In genomic region chr22:29393019-29393608, GRCh38 we compare ENCODE assay signal across 19 cellular contexts. TPM values are rescaled to one million over a fixed set of nuclear protein-coding genes. Genes with fewer than 3 reads are reported as not detected.
A peak's percentile ranks its signal among the peaks of the same experiment; 100 is the strongest.
DNase-seq lines count a peak whose midpoint lies in the region; ATAC-seq, FAIRE-seq and TF ChIP-seq lines count a peak whose summit lies in the region.
"Had no signal": no experiment of that assay in that cellular context is flagged by ENCODE, and none has a peak within 500 bp of the region (broad histone marks: within the 10 kb centered on the region; RNA-seq: fewer than 3 reads in every experiment).

No MANE protein-coding gene starts in this region.

- H3K27ac ChIP-seq in A549 (peak overlapping the region in 1 of 2 experiments; percentile 56; a peak in 1 of 6 replicates), endodermal cell (ENCODE audit: low read depth, low read length) (no peak overlapping the region), kidney (ENCODE audit: low read depth in 2 of 2, low read length in 2 of 2) (no peak overlapping the region)
- H3K27ac ChIP-seq: esophagus muscularis mucosa, SJCRH30 had no signal

- no peak for TF ChIP-seq EP300 in A549 (IDR thresholded peaks at IDR 0.05)

- H3K27me3 ChIP-seq in endodermal cell (ENCODE audit: control insufficient read depth, insufficient read depth, low read length, poor library complexity, severe bottlenecking), result no peaks in the 10 kb centered on the region
- H3K27me3 ChIP-seq: esophagus muscularis mucosa, SJCRH30 had no signal

- H3K4me3 Mint-ChIP-seq in endodermal cell, result no peak overlapping the region
- H3K4me3 Mint-ChIP-seq: activated CD8-positive, alpha-beta T cell treated with anti-CD3 and anti-CD28 coated beads for 36 hours; activated naive CD8-positive, alpha-beta T cell treated with anti-CD3 and anti-CD28 coated beads, Interleukin-2, amount 50 U/mL, for 24 hours; immature natural killer cell; natural killer cell treated with Interleukin-12 subunit alpha and Interleukin-12 subunit beta and Interleukin-15 and Interleukin-18, amount 100 ng/mL, for 72 hours had no signal

- H3K9me3 ChIP-seq in A549 (no peaks in the 10 kb centered on the region), endodermal cell (ENCODE audit: control insufficient read depth, low read length) (no peaks in the 10 kb centered on the region), kidney (ENCODE audit: control insufficient read depth in 1 of 2, low read length in 2 of 2) (no peaks in the 10 kb centered on the region)
- H3K9me3 ChIP-seq: esophagus muscularis mucosa, SJCRH30 had no signal

- H3K27ac Mint-ChIP-seq in endodermal cell, result no peak overlapping the region
- H3K27ac Mint-ChIP-seq: activated CD8-positive, alpha-beta T cell treated with anti-CD3 and anti-CD28 coated beads for 36 hours; activated naive CD8-positive, alpha-beta T cell treated with anti-CD3 and anti-CD28 coated beads, Interleukin-2, amount 50 U/mL, for 24 hours; IgD-negative memory B cell; natural killer cell treated with Interleukin-12 subunit alpha and Interleukin-12 subunit beta and Interleukin-15 and Interleukin-18, amount 100 ng/mL, for 72 hours had no signal

- WGBS in A549 (ENCODE audit: missing lambda C conversion rate), result 21% methylated on average over 2 of the region's 2 CpGs
- WGBS in endodermal cell (ENCODE audit: insufficient coverage in 1 of 2, insufficient read length in 1 of 2), 2 experiments, result 69% methylated on average over 2 of the region's 2 CpGs; no CpG with 5 or more reads in 1 of the 2 experiments

- H3K4me3 ChIP-seq in A549, result no peak overlapping the region
- H3K4me3 ChIP-seq in endodermal cell (ENCODE audit: low read length), result no peak overlapping the region
- H3K4me3 ChIP-seq in kidney (ENCODE audit: low read length in 2 of 2), result no peak overlapping the region
- H3K4me3 ChIP-seq: esophagus muscularis mucosa, SJCRH30 had no signal

- FAIRE-seq in A549 (lab: Jason Lieb, UNC) (no peak), kidney (lab: Jason Lieb, UNC) (no peak)
- FAIRE-seq: bronchial epithelial cell had no signal

- H3K4me1 ChIP-seq in A549, result peaks cover 15% of the 10 kb centered on the region; the same call in 2 of the 3 replicates
- H3K4me1 ChIP-seq in endodermal cell (ENCODE audit: control insufficient read depth, insufficient read depth, low read length), result no peaks in the 10 kb centered on the region
- peaks cover 4 to 6% of the 10 kb centered on the region in 2 donors for H3K4me1 ChIP-seq in kidney (ENCODE audit: control insufficient read depth in 1 of 2, insufficient read depth in 1 of 2, low read depth in 1 of 2, low read length in 2 of 2)
- H3K4me1 ChIP-seq: SJCRH30 had no signal

- CTCF ChIA-PET in A549 (lab: Yijun Ruan, JAX), result interaction anchor here (1.4 to 1.9 kb wide), 4 partner anchors 19 to 161 kb away, joined by 3 to 6 read pairs (median 4); no protein-coding TSS in a partner anchor

- H3K36me3 ChIP-seq in endodermal cell (ENCODE audit: control insufficient read depth, insufficient read depth, low read length), result no peaks in the 10 kb centered on the region
- no peaks in the 10 kb centered on the region for H3K36me3 ChIP-seq in kidney (ENCODE audit: control insufficient read depth in 1 of 2, insufficient read depth in 2 of 2, low read length in 2 of 2)
- H3K36me3 ChIP-seq: esophagus muscularis mucosa, SJCRH30 had no signal

- no peak for ATAC-seq in A549
- ATAC-seq: activated CD8-positive, alpha-beta T cell treated with anti-CD3 and anti-CD28 coated beads for 36 hours; activated naive CD8-positive, alpha-beta T cell treated with anti-CD3 and anti-CD28 coated beads, Interleukin-2, amount 50 U/mL, for 24 hours; natural killer cell treated with Interleukin-12 subunit alpha and Interleukin-12 subunit beta and Interleukin-15 and Interleukin-18, amount 100 ng/mL, for 72 hours had no signal

- H3K4me2 ChIP-seq in A549, result peak overlapping the region; percentile 25; the same call in 1 of the 3 replicates

- TF ChIP-seq POLR2A in A549 (IDR thresholded peaks at IDR 0.05; ENCODE audit: low read length), result no peak

- H3K9ac ChIP-seq in endodermal cell (ENCODE audit: extremely low read depth, low read length, poor library complexity, severe bottlenecking), result no peak overlapping the region
- no peak overlapping the region for H3K9ac ChIP-seq in kidney (ENCODE audit: low read length in 2 of 2)

- no peak for TF ChIP-seq CTCF in A549 (IDR thresholded peaks at IDR 0.05)
- no peak for TF ChIP-seq CTCF in GM13976 (IDR thresholded peaks at IDR 0.05; ENCODE audit: borderline replicate concordance, control extremely low read depth, extremely low read depth, insufficient read depth, missing control alignments)
- no peak for TF ChIP-seq CTCF in endodermal cell (conservative IDR thresholded peaks at IDR 0.05)
- TF ChIP-seq CTCF in kidney (IDR thresholded peaks at IDR 0.05; ENCODE audit: borderline replicate concordance, extremely low read depth, insufficient read depth), result no peak

- peaks cover 2% of the 10 kb centered on the region for H3K4me1 Mint-ChIP-seq in endodermal cell

- intact Hi-C loops in kidney (cut with DNase I), result no loop called here

- in situ Hi-C loops in GM13976 (cut with MboI; ENCODE audit: low sequenced_read_pairs, unreplicated experiment), result loop anchor here (10.0 kb wide), 1 partner anchor 82 kb away; no protein-coding TSS in a partner anchor

- DNase-seq in A549 (ENCODE audit: low read depth in 1 of 2, low spot score in 1 of 2) (no peak), GM13976 (ENCODE audit: low spot score) (peak; percentile 25), NOMO-1 treated with DMSO at 0.1 percent for 48 hours (lab: John Stamatoyannopoulos, UW; ENCODE audit: unreplicated experiment) (peak; percentile 84), endodermal cell (peak; percentile 29), kidney (no peak), HPDE6-E6E7 (ENCODE audit: extremely low spot score) (no peak), NCI-H2081 (lab: John Stamatoyannopoulos, UW) (no peak)
- DNase-seq in stimulated activated CD4-positive, alpha-beta T cell treated with anti-CD3 and anti-CD28 coated beads, Interleukin-15, amount 100 ng/mL, for 24 hours, result no peak
- DNase-seq: activated CD8-positive, alpha-beta T cell treated with anti-CD3 and anti-CD28 coated beads for 36 hours; activated naive CD8-positive, alpha-beta T cell treated with anti-CD3 and anti-CD28 coated beads, Interleukin-2, amount 50 U/mL, for 24 hours; immature natural killer cell; mammary epithelial cell; NCI-H1105; SJCRH30 had no signal

- POLR2A ChIA-PET in A549 (lab: Yijun Ruan, JAX), result interaction anchor here (0.5 kb wide), 1 partner anchor 204 kb away, joined by 3 read pairs; no protein-coding TSS in a partner anchor

- no peak for TF ChIP-seq RAD21 in A549 (conservative IDR thresholded peaks at IDR 0.05 in 1 of 2, IDR thresholded peaks at IDR 0.05 in 1 of 2)

- H3K9me3 Mint-ChIP-seq in endodermal cell, result no peaks in the 10 kb centered on the region
- H3K9me3 Mint-ChIP-seq: activated CD8-positive, alpha-beta T cell treated with anti-CD3 and anti-CD28 coated beads for 36 hours; activated naive CD8-positive, alpha-beta T cell treated with anti-CD3 and anti-CD28 coated beads, Interleukin-2, amount 50 U/mL, for 24 hours; IgD-negative memory B cell; immature natural killer cell; natural killer cell treated with Interleukin-12 subunit alpha and Interleukin-12 subunit beta and Interleukin-15 and Interleukin-18, amount 100 ng/mL, for 72 hours had no signal

- peaks cover 6% of the 10 kb centered on the region for H3K27me3 Mint-ChIP-seq in endodermal cell (ENCODE audit: insufficient read depth)
- H3K27me3 Mint-ChIP-seq: activated CD8-positive, alpha-beta T cell treated with anti-CD3 and anti-CD28 coated beads for 36 hours; IgD-negative memory B cell; natural killer cell treated with Interleukin-12 subunit alpha and Interleukin-12 subunit beta and Interleukin-15 and Interleukin-18, amount 100 ng/mL, for 72 hours had no signal

- no peaks in the 10 kb centered on the region for H3K36me3 Mint-ChIP-seq in endodermal cell (ENCODE audit: low read depth)
- H3K36me3 Mint-ChIP-seq: IgD-negative memory B cell; immature natural killer cell; natural killer cell treated with Interleukin-12 subunit alpha and Interleukin-12 subunit beta and Interleukin-15 and Interleukin-18, amount 100 ng/mL, for 72 hours had no signal

TF ChIP-seq in A549, 52 proteins besides CTCF, POLR2A, EP300 and RAD21:
- TF ChIP-seq ZFP36 (IDR thresholded peaks at IDR 0.05; ENCODE audit: borderline replicate concordance, partially characterized antibody), result peak; percentile 92
- TF ChIP-seq HOXB13 (CRISPR knock-in tag; IDR thresholded peaks at IDR 0.05; ENCODE audit: low read depth), result no peak
- no peak for TF ChIP-seq FOSB (CRISPR knock-in tag; IDR thresholded peaks at IDR 0.05)
- no peak for TF ChIP-seq GATA3 (IDR thresholded peaks at IDR 0.05; ENCODE audit: borderline replicate concordance)
- TF ChIP-seq EHMT2 (IDR thresholded peaks at IDR 0.05; ENCODE audit: low read depth), result no peak
- TF ChIP-seq HDAC2 (IDR thresholded peaks at IDR 0.05), result no peak
- TF ChIP-seq BHLHE40 (IDR thresholded peaks at IDR 0.05; ENCODE audit: low read depth, low read length), result no peak

RNA-seq across cellular contexts. Expression of gene AP1B1, which starts 4.7 kb away (rescaled TPM):
- polyA plus RNA-seq in A549 (2011; rRNA removed) (25.4 and 27.0 TPM in 2 replicates), A549 (2017; fragmentation: RNase III; extraction: RNeasy Plus Mini Kit Qiagen cat#74134 plus additional on column Dnase treatment) (22.0 to 22.9 TPM (median 22.5 TPM) in 3 replicates), kidney (ENCODE audit: insufficient read depth, low read depth, low replicate concordance) (50.5 TPM)
- 28.5 and 35.1 TPM in 2 replicates for polyA plus RNA-seq in A549 (2012; cell fraction: cytosol; rRNA removed)
- 60.1 and 82.4 TPM in 2 replicates for polyA plus RNA-seq in A549 (2012; cell fraction: nucleus; rRNA removed)
- 60.2 and 84.9 TPM in 2 replicates for polyA minus RNA-seq in A549 (2011; rRNA and poly(A)+ RNA removed)
- total RNA-seq in endodermal cell (10 to 100 TPM; 64.9 to 76.6 TPM), kidney (82.9 TPM)
- polyA plus RNA-seq in endodermal cell (2013, experiment 1 of 2), result 51.3 TPM
- polyA plus RNA-seq in endodermal cell (2013, experiment 2 of 2), result 49.8 TPM

RNA-seq across cellular contexts. Expression of gene RFPL1, which starts 45.3 kb away (rescaled TPM):
- polyA plus RNA-seq in A549 (2011; rRNA removed), result not detected in 2 replicates
- not detected in 2 replicates for polyA plus RNA-seq in A549 (2012; cell fraction: cytosol; rRNA removed)
- not detected in 2 replicates for polyA plus RNA-seq in A549 (2012; cell fraction: nucleus; rRNA removed)
- polyA plus RNA-seq in A549 (2017; fragmentation: RNase III; extraction: RNeasy Plus Mini Kit Qiagen cat#74134 plus additional on column Dnase treatment), result not detected in 3 replicates
- polyA minus RNA-seq in A549 (2011; rRNA and poly(A)+ RNA removed), result not detected in 2 replicates
- not detected for total RNA-seq in endodermal cell
- not detected for polyA plus RNA-seq in endodermal cell (2013, experiment 1 of 2)
- polyA plus RNA-seq in endodermal cell (2013, experiment 2 of 2), result not detected
- total RNA-seq in kidney, result not detected
- polyA plus RNA-seq in kidney (ENCODE audit: insufficient read depth, low read depth, low replicate concordance), result not detected
- total RNA-seq: activated CD8-positive, alpha-beta T cell treated with anti-CD3 and anti-CD28 coated beads for 36 hours; bronchial epithelial cell; esophagus muscularis mucosa; mammary epithelial cell; natural killer cell treated with Interleukin-12 subunit alpha and Interleukin-12 subunit beta and Interleukin-15 and Interleukin-18, amount 100 ng/mL, for 72 hours; pulmonary artery endothelial cell; SJCRH30 had no signal
- polyA plus RNA-seq: IgD-negative memory B cell, immature natural killer cell, mammary epithelial cell had no signal

Comparison
In these comparisons a context has a peak if more than half of its experiments do, and no peak if none do; other contexts are left out.
1. DNase-seq: peak in GM13976 (single experiment), NOMO-1 treated with DMSO at 0.1 percent for 48 hours (single experiment) and endodermal cell (single experiment); none in A549 (0 of 2), kidney (single experiment), HPDE6-E6E7 (single experiment), stimulated activated CD4-positive, alpha-beta T cell treated with anti-CD3 and anti-CD28 coated beads, Interleukin-15, amount 100 ng/mL, for 24 hours (single experiment) and NCI-H2081 (0 of 2).